11 cellular contexts compared by ENCODE assay signal in genomic region chr7:144085978-144086377, GRCh38. TPM values are rescaled to one million over a fixed set of nuclear protein-coding genes. Genes with fewer than 3 reads are reported as not detected.
"Had no signal": no experiment of that assay in that cellular context is flagged by ENCODE, and none has a peak within 500 bp of the region (broad histone marks: within the 10 kb centered on the region; RNA-seq: fewer than 3 reads in every experiment).

Gene OR2A12 (plus strand): TSS chr7:144086278. CDS start chr7:144095108, 8,830 bp downstream.

- ATAC-seq: HepG2 had no signal

- H3K9ac ChIP-seq: GM23248 had no signal

- H3K27ac ChIP-seq: GM23248, HL-60 had no signal

- DNase-seq: GM23248, GOT3, H9, HCEC 1CT, HFFc6, KBM-7 had no signal

- FAIRE-seq: H54, HepG2 had no signal

- H2AFZ ChIP-seq: GM23248 had no signal

- H3K4me3 ChIP-seq: GM23248 had no signal

RNA-seq across cellular contexts. Expression of gene OR2A12, which starts in this region (rescaled TPM):
- total RNA-seq: GM23248, H9, HepG2, HFFc6, HT1080 had no signal
- polyA plus RNA-seq: GM23248, IgD-negative memory B cell had no signal
